21 cellular contexts compared by ENCODE assay signal in the genomic region with DNA sequence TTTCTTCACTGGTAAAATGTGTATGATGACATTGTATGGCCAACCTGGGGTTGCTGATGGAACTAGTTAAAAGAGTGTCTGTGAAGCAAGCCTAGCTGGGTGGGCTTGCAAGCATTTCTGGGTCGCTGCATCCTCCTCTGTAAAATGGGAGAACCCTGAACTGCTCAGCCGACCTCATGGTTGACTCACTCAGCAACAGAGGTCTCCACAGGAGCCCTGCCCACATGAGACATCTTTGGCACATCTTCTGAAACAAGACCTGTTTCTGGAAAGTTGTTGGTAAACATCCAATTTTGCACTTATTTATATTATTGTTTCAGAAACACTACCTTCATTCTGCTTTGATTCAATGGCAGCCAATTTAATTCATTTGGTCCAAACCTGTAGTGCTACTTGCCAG. TPM values are rescaled to one million over a fixed set of nuclear protein-coding genes. Genes with fewer than 3 reads are reported as not detected.
"Had no signal": no experiment of that assay in that cellular context is flagged by ENCODE, and none has a peak within 500 bp of the region (broad histone marks: within the 10 kb centered on the region; RNA-seq: fewer than 3 reads in every experiment).

No MANE protein-coding gene starts in this region.

- H3K9me3 Mint-ChIP-seq: activated CD4-positive, alpha-beta memory T cell treated with anti-CD3 and anti-CD28 coated beads for 36 hours; activated naive CD8-positive, alpha-beta T cell treated with anti-CD3 and anti-CD28 coated beads for 36 hours; mesothelial cell of epicardium; nephron had no signal

- H3K9ac ChIP-seq: parathyroid adenoma had no signal

- H3K27ac Mint-ChIP-seq: activated CD4-positive, alpha-beta memory T cell treated with anti-CD3 and anti-CD28 coated beads for 36 hours; activated CD4-positive, alpha-beta T cell treated with anti-CD3 and anti-CD28 coated beads for 36 hours; activated naive CD8-positive, alpha-beta T cell treated with anti-CD3 and anti-CD28 coated beads for 36 hours; nephron had no signal

- DNase-seq: activated CD4-positive, alpha-beta memory T cell treated with anti-CD3 and anti-CD28 coated beads for 36 hours; activated CD4-positive, alpha-beta T cell treated with anti-CD3 and anti-CD28 coated beads for 36 hours; activated naive CD4-positive, alpha-beta T cell; activated naive CD8-positive, alpha-beta T cell treated with anti-CD3 and anti-CD28 coated beads for 36 hours; activated T-cell treated with anti-CD3 and anti-CD28 coated beads for 4 hours; amniotic stem cell; body of pancreas; central memory CD4-positive, alpha-beta T cell; colonic mucosa; left colon; lower lobe of right lung; stimulated activated CD4-positive, alpha-beta T cell treated with anti-CD3 and anti-CD28 coated beads, Interleukin-4, amount 100 ng/mL, for 24 hours; stimulated activated naive CD4-positive, alpha-beta T cell; SW 1271; T-helper 2 cell had no signal

- H3K79me2 ChIP-seq: parathyroid adenoma had no signal

- H3K4me2 ChIP-seq: hepatocyte, smooth muscle cell had no signal

- H3K4me3 Mint-ChIP-seq: activated CD4-positive, alpha-beta memory T cell treated with anti-CD3 and anti-CD28 coated beads for 36 hours; activated CD4-positive, alpha-beta T cell treated with anti-CD3 and anti-CD28 coated beads for 36 hours; activated naive CD8-positive, alpha-beta T cell treated with anti-CD3 and anti-CD28 coated beads for 36 hours; mesothelial cell of epicardium; nephron had no signal

- H3K36me3 Mint-ChIP-seq: activated CD4-positive, alpha-beta memory T cell treated with anti-CD3 and anti-CD28 coated beads for 36 hours; activated naive CD8-positive, alpha-beta T cell treated with anti-CD3 and anti-CD28 coated beads for 36 hours had no signal

- H3K27me3 Mint-ChIP-seq: activated CD4-positive, alpha-beta T cell treated with anti-CD3 and anti-CD28 coated beads for 36 hours had no signal

- H3K36me3 ChIP-seq: colonic mucosa, lower lobe of right lung had no signal

- H3K27ac ChIP-seq: body of pancreas, colonic mucosa, lower lobe of right lung, parathyroid adenoma had no signal

- ATAC-seq: activated CD4-positive, alpha-beta T cell treated with anti-CD3 and anti-CD28 coated beads for 36 hours; body of pancreas; left colon; lower lobe of right lung; sciatic nerve had no signal

- H3K9me3 ChIP-seq: body of pancreas, colonic mucosa, lower lobe of right lung had no signal

- H3K4me3 ChIP-seq: body of pancreas, colonic mucosa, hepatocyte, lower lobe of right lung, smooth muscle cell had no signal

- H3K4me1 ChIP-seq: colonic mucosa, lower lobe of right lung, parathyroid adenoma had no signal

- H3K27me3 ChIP-seq: body of pancreas, colonic mucosa, hepatocyte had no signal

- H2AFZ ChIP-seq: hepatocyte, parathyroid adenoma had no signal

RNA-seq across cellular contexts. Expression of a gene that starts 52.6 kb away (rescaled TPM):
- total RNA-seq: activated CD4-positive, alpha-beta memory T cell treated with anti-CD3 and anti-CD28 coated beads for 36 hours had no signal
